Comparison of ENCODE assay signal across 16 cellular contexts in genomic region chr16:27811881-27812280, GRCh38.
"Had no signal": no experiment of that assay in that cellular context is flagged by ENCODE, and none has a peak within 500 bp of the region (broad histone marks: within the 10 kb centered on the region; RNA-seq: fewer than 3 reads in every experiment).

No MANE protein-coding gene starts in this region.

- H3K4me1 Mint-ChIP-seq: central memory CD8-positive, alpha-beta T cell; naive thymus-derived CD8-positive, alpha-beta T cell; stimulated activated naive B cell treated with anti-CD40 and anti-IgM and Interleukin-4, amounts not matched to agents 10 μg/mL and 1 μg/mL and 100 μg/mL, for 72 hours; stimulated activated naive CD8-positive, alpha-beta T cell treated with anti-CD3 and anti-CD28 coated beads, Interleukin-15, amount 100 ng/mL, for 72 hours had no signal

- H3K4me1 ChIP-seq: foreskin keratinocyte, right atrium auricular region, uterus had no signal

- H3K27me3 ChIP-seq: foreskin keratinocyte, hepatocyte, neutrophil, right atrium auricular region, uterus had no signal

- H3K27ac ChIP-seq: foreskin keratinocyte, hepatocyte, neutrophil, right atrium auricular region, uterus had no signal

- H3K9me3 ChIP-seq: neutrophil, right atrium auricular region, uterus had no signal

- H3K9me3 Mint-ChIP-seq: central memory CD8-positive, alpha-beta T cell; dendritic cell treated with granulocyte-macrophage colony-stimulating factor and Interleukin-4, amounts not matched to agents 40 ng/mL and 50 ng/mL, for 4 days; naive thymus-derived CD8-positive, alpha-beta T cell; stimulated activated naive CD8-positive, alpha-beta T cell treated with anti-CD3 and anti-CD28 coated beads, Interleukin-15, amount 100 ng/mL, for 72 hours; type B pancreatic cell had no signal

- H3K36me3 Mint-ChIP-seq: type B pancreatic cell had no signal

- H3K27me3 Mint-ChIP-seq: dendritic cell treated with granulocyte-macrophage colony-stimulating factor and Interleukin-4, amounts not matched to agents 40 ng/mL and 50 ng/mL, for 4 days had no signal

- H3K27ac Mint-ChIP-seq: dendritic cell treated with granulocyte-macrophage colony-stimulating factor and Interleukin-4, amounts not matched to agents 40 ng/mL and 50 ng/mL, for 4 days; stimulated activated naive B cell treated with anti-CD40 and anti-IgM and Interleukin-4, amounts not matched to agents 10 μg/mL and 1 μg/mL and 100 μg/mL, for 72 hours; stimulated activated naive CD8-positive, alpha-beta T cell treated with anti-CD3 and anti-CD28 coated beads, Interleukin-15, amount 100 ng/mL, for 72 hours; type B pancreatic cell had no signal

- H3K36me3 ChIP-seq: neutrophil, right atrium auricular region, uterus had no signal

- ATAC-seq: foreskin keratinocyte; left colon; naive thymus-derived CD8-positive, alpha-beta T cell; stimulated activated naive B cell treated with anti-CD40 and anti-IgM and Interleukin-4, amounts not matched to agents 10 μg/mL and 1 μg/mL and 100 μg/mL, for 72 hours; stimulated activated naive CD8-positive, alpha-beta T cell treated with anti-CD3 and anti-CD28 coated beads, Interleukin-15, amount 100 ng/mL, for 72 hours had no signal

- H3K4me3 Mint-ChIP-seq: central memory CD8-positive, alpha-beta T cell; dendritic cell treated with granulocyte-macrophage colony-stimulating factor and Interleukin-4, amounts not matched to agents 40 ng/mL and 50 ng/mL, for 4 days; naive thymus-derived CD8-positive, alpha-beta T cell; stimulated activated naive B cell treated with anti-CD40 and anti-IgM and Interleukin-4, amounts not matched to agents 10 μg/mL and 1 μg/mL and 100 μg/mL, for 72 hours; stimulated activated naive CD8-positive, alpha-beta T cell treated with anti-CD3 and anti-CD28 coated beads, Interleukin-15, amount 100 ng/mL, for 72 hours; type B pancreatic cell had no signal

- DNase-seq: erythroblast; foreskin keratinocyte; left colon; mesendoderm; stimulated activated CD4-positive, alpha-beta T cell treated with anti-CD3 and anti-CD28 coated beads, Interleukin-4, amount 100 ng/mL, for 24 hours; stimulated activated naive B cell treated with anti-CD40 and anti-IgM and Interleukin-4, amounts not matched to agents 10 μg/mL and 1 μg/mL and 100 μg/mL, for 72 hours; stimulated activated naive CD8-positive, alpha-beta T cell treated with anti-CD3 and anti-CD28 coated beads, Interleukin-15, amount 100 ng/mL, for 72 hours; uterus had no signal

- H3K4me3 ChIP-seq: hepatocyte, right atrium auricular region, smooth muscle cell, uterus had no signal
